ENCODE assay signal across 10 cellular contexts in the genomic region with DNA sequence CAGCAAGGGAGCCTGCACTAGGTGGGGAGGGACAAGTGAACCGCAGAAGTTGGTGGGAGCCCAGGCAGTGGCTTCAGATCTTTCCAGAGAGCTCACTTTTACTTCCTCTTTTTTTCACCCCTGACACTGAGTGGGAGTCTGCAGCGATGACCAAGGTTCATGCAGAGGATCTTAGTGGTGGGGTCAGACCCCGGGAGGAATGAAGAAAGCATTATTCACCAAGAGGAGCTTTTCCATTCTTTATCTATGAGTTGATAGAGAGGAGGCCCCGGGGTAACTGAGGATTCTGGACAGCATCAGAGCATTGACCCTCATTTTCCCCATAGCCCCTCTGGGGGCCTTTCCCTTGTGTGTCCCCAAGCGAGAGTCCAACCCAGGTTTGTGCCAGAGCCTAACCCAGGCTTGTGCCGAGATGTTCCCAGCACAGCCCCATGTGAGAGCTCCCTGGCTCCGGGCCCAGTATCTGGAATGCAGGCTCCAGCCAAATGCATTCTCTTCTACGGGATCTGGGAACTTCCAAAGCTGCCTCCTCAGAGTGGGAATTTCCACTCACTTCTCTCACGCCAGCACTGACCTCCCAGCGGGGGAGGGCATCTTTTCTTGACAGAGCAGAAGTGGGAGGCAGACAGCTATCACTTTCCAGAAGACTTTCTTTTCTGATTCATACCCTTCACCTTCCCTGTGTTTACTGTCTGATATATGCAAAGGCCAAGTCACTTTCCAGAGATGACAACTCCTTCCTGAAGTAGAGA. TPM values are rescaled to one million over a fixed set of nuclear protein-coding genes. Genes with fewer than 3 reads are reported as not detected.
DNase-seq lines count a peak whose midpoint lies in the region; ATAC-seq and TF ChIP-seq lines count a peak whose summit lies in the region.
"Had no signal": no experiment of that assay in that cellular context is flagged by ENCODE, and none has a peak within 500 bp of the region (broad histone marks: within the 10 kb centered on the region; RNA-seq: fewer than 3 reads in every experiment).

No MANE protein-coding gene starts in this region.

- H3K79me2 ChIP-seq in OCI-LY7 (ENCODE audit: insufficient read depth, low read depth, low read length) = no peaks in the 10 kb centered on the region

- no peaks in the 10 kb centered on the region for H3K9me2 ChIP-seq in OCI-LY7 (ENCODE audit: insufficient read depth, low read length)

- no peak for TF ChIP-seq CTCF in GM10248 (IDR thresholded peaks at IDR 0.05; ENCODE audit: control extremely low read depth, extremely low read depth, low read depth, missing control alignments)
- TF ChIP-seq CTCF in OCI-LY7 (conservative IDR thresholded peaks at IDR 0.05; ENCODE audit: low read length) = no peak
- TF ChIP-seq CTCF in epithelial cell of proximal tubule (conservative IDR thresholded peaks at IDR 0.05; ENCODE audit: low read depth, low read length) = no peak

- H3K4me2 ChIP-seq in OCI-LY7 (ENCODE audit: low read length) = no peak overlapping the region
- H3K4me2 ChIP-seq: KMS-11 had no signal

- no peaks in the 10 kb centered on the region for H3K36me3 ChIP-seq in OCI-LY7 (ENCODE audit: insufficient read depth, low read length)
- no peaks in the 10 kb centered on the region for H3K36me3 ChIP-seq in muscle layer of colon (ENCODE audit: insufficient read depth, low read length)

- intact Hi-C loops in OCI-LY7 (cut with micrococcal nuclease; ENCODE audit: unreplicated experiment) = loop anchor here (5.0 kb wide), 1 partner anchor 110 kb away; a partner anchor contains a TSS

- H3K4me1 ChIP-seq in OCI-LY7 (ENCODE audit: insufficient read depth, low read length, poor library complexity, severe bottlenecking) (no peaks in the 10 kb centered on the region), muscle layer of colon (ENCODE audit: insufficient read depth, low read length) (peaks cover 86% of the 10 kb centered on the region)

- BruUV-seq in OCI-LY7 (replicated peaks; lab: Mats Ljungman, UMichigan) = no TSS peak

- POLR2A ChIA-PET in GM10248 (lab: Yijun Ruan, JAX) (no interaction called here), OCI-LY7 (lab: Charles Lee) (no interaction called here)

- no peaks in the 10 kb centered on the region for H3K27me3 ChIP-seq in muscle layer of colon (ENCODE audit: control insufficient read depth in 1 of 2, insufficient read depth in 2 of 2, low read length in 2 of 2)

- no peaks in the 10 kb centered on the region for H3K9me3 ChIP-seq in OCI-LY7 (ENCODE audit: low read length)
- H3K9me3 ChIP-seq in muscle layer of colon (ENCODE audit: low read length) = no peaks in the 10 kb centered on the region

- H3K9ac ChIP-seq in muscle layer of colon (ENCODE audit: low read length) = no peak overlapping the region
- H3K9ac ChIP-seq: KMS-11 had no signal

- no peak overlapping the region for H3K4me3 ChIP-seq in OCI-LY7 (ENCODE audit: low read depth, low read length, poor library complexity, severe bottlenecking)
- H3K4me3 ChIP-seq in epithelial cell of proximal tubule (ENCODE audit: low read depth, low read length) = no peak overlapping the region
- peak overlapping the region in 1 of 2 donors; percentile 15 for H3K4me3 ChIP-seq in muscle layer of colon (ENCODE audit: low read depth in 1 of 2, low read length in 2 of 2)

- no peak for ATAC-seq in GM21619 (IDR thresholded peaks at IDR 0.05; ENCODE audit: unreplicated experiment)

- H2AFZ ChIP-seq in OCI-LY7 (ENCODE audit: low read length) = no peak overlapping the region

- H3K27ac ChIP-seq in OCI-LY7 (ENCODE audit: low read depth, low read length, poor library complexity, severe bottlenecking) = no peak overlapping the region
- peak overlapping the region; percentile 83 for H3K27ac ChIP-seq in muscle layer of colon (ENCODE audit: low read depth, low read length)
- H3K27ac ChIP-seq: KMS-11 had no signal

- CTCF ChIA-PET in GM10248 (lab: Yijun Ruan, JAX) = interaction anchor here (1.7 kb wide), 3 partner anchors 11 to 48 kb away, joined by 3 to 5 read pairs (median 4); no protein-coding TSS in a partner anchor
- CTCF ChIA-PET in OCI-LY7 (lab: Charles Lee; ENCODE audit: unreplicated experiment) = no interaction called here

- DNase-seq in GM10248 (ENCODE audit: extremely low spot score) (peak; percentile 51), OCI-LY7 (ENCODE audit: low spot score) (peak; percentile 39), epithelial cell of proximal tubule (ENCODE audit: low read depth) (peak; percentile 92), NCI-H748 (lab: John Stamatoyannopoulos, UW; ENCODE audit: unreplicated experiment) (no peak), HPDE6-E6E7 (ENCODE audit: extremely low spot score) (no peak), NCI-H524 treated with DMSO at 0.1 percent for 48 hours (lab: John Stamatoyannopoulos, UW) (no peak)

- no peaks in the 10 kb centered on the region for H4K20me1 ChIP-seq in OCI-LY7 (ENCODE audit: insufficient read depth, low read length)

RNA-seq across cellular contexts. Expression of a gene that starts 2.8 kb away (rescaled TPM):
- total RNA-seq in OCI-LY7 (2014; rRNA removed; shearing (Covaris generic)) = not detected in 2 replicates
- total RNA-seq in OCI-LY7 (2022) (not detected in 2 replicates), epithelial cell of proximal tubule (4.7 and 35.7 TPM in 2 replicates)

RNA-seq across cellular contexts. Expression of a gene that starts 17.7 kb away (rescaled TPM):
- not detected in 2 replicates for total RNA-seq in OCI-LY7 (2014; rRNA removed; shearing (Covaris generic))
- total RNA-seq in OCI-LY7 (2022) (not detected in 2 replicates), epithelial cell of proximal tubule (0.17 TPM in 1 of 2 replicates, not detected in the other)

RNA-seq across cellular contexts. Expression of a gene that starts 33.2 kb away (rescaled TPM):
- total RNA-seq in OCI-LY7 (2014; rRNA removed; shearing (Covaris generic)) = not detected in 2 replicates
- total RNA-seq in OCI-LY7 (2022) (not detected in 2 replicates), epithelial cell of proximal tubule (not detected in 2 replicates)
- total RNA-seq: mononuclear cell had no signal

Comparison
In these comparisons a context has a peak if more than half of its experiments do, and no peak if none do; other contexts are left out.
1. DNase-seq: peak in GM10248 (single experiment), OCI-LY7 (single experiment) and epithelial cell of proximal tubule (single experiment); none in NCI-H748 (single experiment), HPDE6-E6E7 (single experiment) and NCI-H524 treated with DMSO at 0.1 percent for 48 hours (single experiment).